In genomic region chr20:64245746-64246595, GRCh38 we compare ENCODE assay signal across 20 cellular contexts. TPM values are rescaled to one million over a fixed set of nuclear protein-coding genes. Genes with fewer than 3 reads are reported as not detected.
DNase-seq lines count a peak whose midpoint lies in the region; ATAC-seq, FAIRE-seq and TF ChIP-seq lines count a peak whose summit lies in the region.
"Had no signal": no experiment of that assay in that cellular context is flagged by ENCODE, and none has a peak within 500 bp of the region (broad histone marks: within the 10 kb centered on the region; RNA-seq: fewer than 3 reads in every experiment).

No MANE protein-coding gene starts in this region.

- H3K9me3 Mint-ChIP-seq in osteocyte (ENCODE audit: unreplicated experiment), result no peaks in the 10 kb centered on the region
- H3K9me3 Mint-ChIP-seq: CD8-positive, alpha-beta memory T cell; GM23338 had no signal

- H3K4me3 ChIP-seq in RWPE2 (ENCODE audit: severe bottlenecking), result no peak overlapping the region
- H3K4me3 ChIP-seq in kidney (ENCODE audit: low read length in 2 of 2), result no peak overlapping the region
- H3K4me3 ChIP-seq: GM23338 had no signal

- ATAC-seq in RWPE2 (ENCODE audit: low read depth) (no peak), HG03039 (IDR thresholded peaks at IDR 0.05; ENCODE audit: unreplicated experiment) (no peak), GM18517 (IDR thresholded peaks at IDR 0.05; ENCODE audit: unreplicated experiment) (no peak)
- ATAC-seq: GM23338 had no signal

- intact Hi-C loops in kidney (cut with DNase I), result no loop called here

- H3K4me3 Mint-ChIP-seq in osteocyte (ENCODE audit: unreplicated experiment), result no peak overlapping the region
- H3K4me3 Mint-ChIP-seq: CD8-positive, alpha-beta memory T cell; GM23338 had no signal

- H3K27ac ChIP-seq in RWPE2 (ENCODE audit: poor library complexity, severe bottlenecking) (no peak overlapping the region), kidney (ENCODE audit: low read depth in 2 of 2, low read length in 2 of 2) (no peak overlapping the region)

- DNase-seq in D341Med (ENCODE audit: low spot score) (peak; percentile 37), RWPE2 (ENCODE audit: low spot score) (peak; percentile 68), kidney (peak; percentile 46), osteocyte (ENCODE audit: extremely low spot score, unreplicated experiment) (peak; percentile 82), NCI-H2227 (lab: John Stamatoyannopoulos, UW; ENCODE audit: unreplicated experiment) (no peak)
- DNase-seq: ACHN, C1 segment of cervical spinal cord, KBM-7, NCI-H1417, NCI-H187, NCI-H2107, NCI-H226, NCI-H524 treated with DMSO at 0.1 percent for 48 hours, SHP77 treated with DMSO at 0.1 percent for 48 hours had no signal

- no peaks in the 10 kb centered on the region for H3K36me3 Mint-ChIP-seq in osteocyte (ENCODE audit: unreplicated experiment)
- H3K36me3 Mint-ChIP-seq: CD8-positive, alpha-beta memory T cell had no signal

- H3K36me3 ChIP-seq in RWPE2 (ENCODE audit: low read depth), result no peaks in the 10 kb centered on the region
- no peaks in the 10 kb centered on the region for H3K36me3 ChIP-seq in kidney (ENCODE audit: control insufficient read depth in 1 of 2, insufficient read depth in 2 of 2, low read length in 2 of 2)

- TF ChIP-seq CTCF in RWPE2 (IDR thresholded peaks at IDR 0.05; ENCODE audit: poor library complexity, severe bottlenecking), result no peak
- no peak for TF ChIP-seq CTCF in kidney (IDR thresholded peaks at IDR 0.05; ENCODE audit: borderline replicate concordance, extremely low read depth, insufficient read depth)
- TF ChIP-seq CTCF in osteocyte (IDR thresholded peaks at IDR 0.05), result no peak

- no peak overlapping the region for H3K9ac ChIP-seq in kidney (ENCODE audit: low read length in 2 of 2)

- H3K4me1 Mint-ChIP-seq in osteocyte (ENCODE audit: unreplicated experiment), result no peaks in the 10 kb centered on the region
- H3K4me1 Mint-ChIP-seq: GM23338 had no signal

- FAIRE-seq in kidney (lab: Jason Lieb, UNC), result no peak
- FAIRE-seq: D721Med, GM12891 had no signal

- H3K27me3 Mint-ChIP-seq in osteocyte (ENCODE audit: unreplicated experiment), result peaks cover 62% of the 10 kb centered on the region

- no peak overlapping the region for H3K27ac Mint-ChIP-seq in osteocyte (ENCODE audit: unreplicated experiment)
- H3K27ac Mint-ChIP-seq: GM23338 had no signal

- H3K4me1 ChIP-seq in RWPE2 (ENCODE audit: insufficient read depth, poor library complexity, severe bottlenecking) (no peaks in the 10 kb centered on the region), kidney (ENCODE audit: control insufficient read depth in 1 of 2, insufficient read depth in 1 of 2, low read depth in 1 of 2, low read length in 2 of 2) (no peaks in the 10 kb centered on the region)

- peaks cover 24% of the 10 kb centered on the region for H3K27me3 ChIP-seq in RWPE2 (ENCODE audit: insufficient read depth, poor library complexity, severe bottlenecking)

- no peaks in the 10 kb centered on the region for H3K9me3 ChIP-seq in RWPE2 (ENCODE audit: severe bottlenecking)
- no peaks in the 10 kb centered on the region for H3K9me3 ChIP-seq in kidney (ENCODE audit: control insufficient read depth in 1 of 2, low read length in 2 of 2)

RNA-seq across cellular contexts. Expression of gene PCMTD2, which starts 9.6 kb away (rescaled TPM):
- total RNA-seq in kidney, result 53.8 TPM
- polyA plus RNA-seq in kidney (ENCODE audit: insufficient read depth, low read depth, low replicate concordance), result 25.0 TPM
- 94.6 and 96.7 TPM in 2 replicates for total RNA-seq in osteocyte
